ENCODE assay signal across 9 cellular contexts in the genomic region with DNA sequence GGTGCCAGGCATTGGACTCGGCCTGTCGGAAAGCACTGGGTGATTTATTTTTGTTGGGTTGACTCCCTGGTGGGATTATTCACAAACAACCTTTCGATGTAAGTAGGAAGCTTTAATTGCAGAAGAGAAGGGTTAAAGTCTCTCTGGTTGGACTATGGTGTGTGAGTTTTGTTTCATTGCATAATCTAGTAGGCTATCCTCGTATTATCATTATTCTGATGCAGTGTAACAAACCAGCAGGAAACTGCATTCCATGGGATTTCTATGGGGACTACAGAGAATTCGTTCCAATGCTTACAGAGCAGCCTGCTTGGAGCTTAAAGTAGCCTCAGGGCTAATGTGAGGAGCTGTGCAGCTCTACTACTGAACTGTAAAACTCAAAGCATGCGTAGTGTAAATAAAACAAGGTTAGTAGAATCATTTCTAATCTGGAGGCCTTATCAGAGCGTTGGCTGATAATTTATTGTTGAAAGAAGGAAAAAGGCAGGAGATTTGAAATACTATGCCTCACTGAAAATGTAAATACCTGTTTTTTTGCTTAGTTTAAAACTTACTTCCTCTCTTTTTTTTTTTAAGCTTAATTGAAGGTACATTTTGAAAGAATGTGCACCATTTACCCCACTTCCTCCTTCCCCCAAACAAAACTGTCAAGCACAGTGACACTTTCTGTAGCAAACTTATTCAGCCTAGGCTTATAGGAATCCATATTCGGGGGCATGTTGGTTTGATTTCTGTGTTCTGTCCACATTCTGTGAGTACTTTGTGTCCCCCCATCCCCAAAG.
A peak's percentile ranks its signal among the peaks of the same experiment; 100 is the strongest.
DNase-seq lines count a peak whose midpoint lies in the region; TF ChIP-seq lines count a peak whose summit lies in the region.
"Had no signal": no experiment of that assay in that cellular context is flagged by ENCODE, and none has a peak within 500 bp of the region (broad histone marks: within the 10 kb centered on the region; RNA-seq: fewer than 3 reads in every experiment).

No MANE protein-coding gene starts in this region.

- POLR2A ChIA-PET in HEK293 (lab: Yijun Ruan, JAX) (no interaction called here), OCI-LY7 (lab: Charles Lee) (no interaction called here)

- peak overlapping the region; percentile 82 for H2AFZ ChIP-seq in OCI-LY7 (ENCODE audit: low read length)

- TF ChIP-seq CTCF in HEK293 (tag by site-specific recombination; IDR thresholded peaks at IDR 0.05) (no peak), OCI-LY7 (conservative IDR thresholded peaks at IDR 0.05; ENCODE audit: low read length) (no peak)

- DNase-seq in OCI-LY7 (ENCODE audit: low spot score), result peak; percentile 23
- peak; percentile 5 for DNase-seq in fibroblast of gingiva (ENCODE audit: low read depth)
- peak; percentile 46 for DNase-seq in renal cortical epithelial cell (ENCODE audit: low read depth)
- no peak for DNase-seq in T-helper 9 cell
- no peak for DNase-seq in epidermal melanocyte (ENCODE audit: insufficient read length, low spot score)
- no peak for DNase-seq in activated CD4-positive, alpha-beta T cell treated with anti-CD3 and anti-CD28 coated beads, Interleukin-2, amount 50 U/mL, for 48 hours
- DNase-seq: glutamatergic neuron, NCI-H1092 treated with DMSO at 0.1 percent for 48 hours had no signal

- no peak overlapping the region for H3K4me3 ChIP-seq in HEK293 (ENCODE audit: low read depth, low read length)
- no peak overlapping the region for H3K4me3 ChIP-seq in OCI-LY7 (ENCODE audit: low read depth, low read length, poor library complexity, severe bottlenecking)

- H4K20me1 ChIP-seq in OCI-LY7 (ENCODE audit: insufficient read depth, low read length), result no peaks in the 10 kb centered on the region

- H3K9me3 ChIP-seq in HEK293 (ENCODE audit: control insufficient read depth, insufficient read depth, low read depth, low read length) (no peaks in the 10 kb centered on the region), OCI-LY7 (ENCODE audit: low read length) (no peaks in the 10 kb centered on the region)

- H3K27ac ChIP-seq in HEK293 (ENCODE audit: extremely low read depth, low read depth, low read length), result no peak overlapping the region; the same call in 1 of the 2 replicates
- H3K27ac ChIP-seq in OCI-LY7 (ENCODE audit: low read depth, low read length, poor library complexity, severe bottlenecking), result no peak overlapping the region

- CTCF ChIA-PET in HEK293 (lab: Yijun Ruan, JAX) (interaction anchor here (0.7 kb wide), 1 partner anchor 263 kb away, joined by 3 read pairs; no protein-coding TSS in a partner anchor), OCI-LY7 (lab: Charles Lee; ENCODE audit: unreplicated experiment) (no interaction called here)

- H3K36me3 ChIP-seq in HEK293 (ENCODE audit: control insufficient read depth in 2 of 2, insufficient read depth in 1 of 2, low read length in 2 of 2) (no peaks in the 10 kb centered on the region), OCI-LY7 (ENCODE audit: insufficient read depth, low read length) (no peaks in the 10 kb centered on the region; the same call in 1 of the 2 replicates)

- H3K9me2 ChIP-seq in OCI-LY7 (ENCODE audit: insufficient read depth, low read length), result no peaks in the 10 kb centered on the region

- peak overlapping the region; percentile 46; the same call in 1 of the 2 replicates for H3K4me2 ChIP-seq in OCI-LY7 (ENCODE audit: low read length)

- H3K4me1 ChIP-seq in HEK293 (ENCODE audit: control insufficient read depth, insufficient read depth, low read length) (no peaks in the 10 kb centered on the region), OCI-LY7 (ENCODE audit: insufficient read depth, low read length, poor library complexity, severe bottlenecking) (peaks cover 33% of the 10 kb centered on the region)

- no TSS peak for BruUV-seq in OCI-LY7 (replicated peaks; lab: Mats Ljungman, UMichigan)

- intact Hi-C loops in OCI-LY7 (cut with micrococcal nuclease; ENCODE audit: unreplicated experiment), result loop anchor here (10.0 kb wide), 1 partner anchor 181 kb away; no protein-coding TSS in a partner anchor

- H3K79me2 ChIP-seq in OCI-LY7 (ENCODE audit: insufficient read depth, low read depth, low read length), result no peaks in the 10 kb centered on the region

TF ChIP-seq in HEK293, 187 proteins besides CTCF, POLR2A, EP300 and RAD21:
- TF ChIP-seq ZBTB17 (tag by site-specific recombination; IDR thresholded peaks at IDR 0.05) (0 out of 2 replicates have a peak, but pooled peaks have one; percentile 21), TRIM28 (IDR thresholded peaks at IDR 0.05; ENCODE audit: borderline replicate concordance, low read length) (0 out of 2 replicates have a peak, but pooled peaks have one; percentile 75), ZNF571 (tag by site-specific recombination; IDR thresholded peaks at IDR 0.05) (no peak), KLF7 (tag by site-specific recombination; IDR thresholded peaks at IDR 0.05; ENCODE audit: borderline replicate concordance) (no peak), ZNF548 (tag by site-specific recombination; IDR thresholded peaks at IDR 0.05) (no peak), ZNF560 (tag by site-specific recombination; IDR thresholded peaks at IDR 0.05; ENCODE audit: borderline replicate concordance) (no peak), ZBTB20 (tag by site-specific recombination; IDR thresholded peaks at IDR 0.05) (peak; percentile 55; the same call in 1 of the 2 replicates), ZIC2 (tag by site-specific recombination; IDR thresholded peaks at IDR 0.05) (0 out of 2 replicates have a peak, but pooled peaks have one; percentile 29), ZNF248 (tag by site-specific recombination; IDR thresholded peaks at IDR 0.05) (no peak), IKZF3 (tag by site-specific recombination; IDR thresholded peaks at IDR 0.05) (no peak), ZNF174 (tag by site-specific recombination; IDR thresholded peaks at IDR 0.05) (no peak), ZNF239 (tag by site-specific recombination; IDR thresholded peaks at IDR 0.05) (peak; percentile 83), OSR2 (tag by site-specific recombination; IDR thresholded peaks at IDR 0.05) (peak; percentile 22; the same call in 1 of the 2 replicates), PRDM6 (tag by site-specific recombination; IDR thresholded peaks at IDR 0.05) (peak; percentile 78), SP3 (tag by site-specific recombination; IDR thresholded peaks at IDR 0.05) (no peak), ZNF701 (tag by site-specific recombination; IDR thresholded peaks at IDR 0.05) (no peak)
- TF ChIP-seq, protein P1, sequence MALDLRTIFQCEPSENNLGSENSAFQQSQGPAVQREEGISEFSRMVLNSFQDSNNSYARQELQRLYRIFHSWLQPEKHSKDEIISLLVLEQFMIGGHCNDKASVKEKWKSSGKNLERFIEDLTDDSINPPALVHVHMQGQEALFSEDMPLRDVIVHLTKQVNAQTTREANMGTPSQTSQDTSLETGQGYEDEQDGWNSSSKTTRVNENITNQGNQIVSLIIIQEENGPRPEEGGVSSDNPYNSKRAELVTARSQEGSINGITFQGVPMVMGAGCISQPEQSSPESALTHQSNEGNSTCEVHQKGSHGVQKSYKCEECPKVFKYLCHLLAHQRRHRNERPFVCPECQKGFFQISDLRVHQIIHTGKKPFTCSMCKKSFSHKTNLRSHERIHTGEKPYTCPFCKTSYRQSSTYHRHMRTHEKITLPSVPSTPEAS (tag by site-specific recombination; IDR thresholded peaks at IDR 0.05), result no peak
- TF ChIP-seq, protein P2, sequence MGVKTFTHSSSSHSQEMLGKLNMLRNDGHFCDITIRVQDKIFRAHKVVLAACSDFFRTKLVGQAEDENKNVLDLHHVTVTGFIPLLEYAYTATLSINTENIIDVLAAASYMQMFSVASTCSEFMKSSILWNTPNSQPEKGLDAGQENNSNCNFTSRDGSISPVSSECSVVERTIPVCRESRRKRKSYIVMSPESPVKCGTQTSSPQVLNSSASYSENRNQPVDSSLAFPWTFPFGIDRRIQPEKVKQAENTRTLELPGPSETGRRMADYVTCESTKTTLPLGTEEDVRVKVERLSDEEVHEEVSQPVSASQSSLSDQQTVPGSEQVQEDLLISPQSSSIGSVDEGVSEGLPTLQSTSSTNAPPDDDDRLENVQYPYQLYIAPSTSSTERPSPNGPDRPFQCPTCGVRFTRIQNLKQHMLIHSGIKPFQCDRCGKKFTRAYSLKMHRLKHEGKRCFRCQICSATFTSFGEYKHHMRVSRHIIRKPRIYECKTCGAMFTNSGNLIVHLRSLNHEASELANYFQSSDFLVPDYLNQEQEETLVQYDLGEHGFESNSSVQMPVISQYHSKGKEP (tag by site-specific recombination; IDR thresholded peaks at IDR 0.05), result peak; percentile 56; the same call in 1 of the 2 replicates
- TF ChIP-seq, protein P3, sequence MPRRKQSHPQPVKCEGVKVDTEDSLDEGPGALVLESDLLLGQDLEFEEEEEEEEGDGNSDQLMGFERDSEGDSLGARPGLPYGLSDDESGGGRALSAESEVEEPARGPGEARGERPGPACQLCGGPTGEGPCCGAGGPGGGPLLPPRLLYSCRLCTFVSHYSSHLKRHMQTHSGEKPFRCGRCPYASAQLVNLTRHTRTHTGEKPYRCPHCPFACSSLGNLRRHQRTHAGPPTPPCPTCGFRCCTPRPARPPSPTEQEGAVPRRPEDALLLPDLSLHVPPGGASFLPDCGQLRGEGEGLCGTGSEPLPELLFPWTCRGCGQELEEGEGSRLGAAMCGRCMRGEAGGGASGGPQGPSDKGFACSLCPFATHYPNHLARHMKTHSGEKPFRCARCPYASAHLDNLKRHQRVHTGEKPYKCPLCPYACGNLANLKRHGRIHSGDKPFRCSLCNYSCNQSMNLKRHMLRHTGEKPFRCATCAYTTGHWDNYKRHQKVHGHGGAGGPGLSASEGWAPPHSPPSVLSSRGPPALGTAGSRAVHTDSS (tag by site-specific recombination; IDR thresholded peaks at IDR 0.05), result no peak

Comparison
In these comparisons a context has a peak if more than half of its experiments do, and no peak if none do; other contexts are left out.
1. DNase-seq: peak in OCI-LY7 (single experiment), fibroblast of gingiva (single experiment) and renal cortical epithelial cell (single experiment); none in T-helper 9 cell (single experiment), epidermal melanocyte (single experiment) and activated CD4-positive, alpha-beta T cell treated with anti-CD3 and anti-CD28 coated beads, Interleukin-2, amount 50 U/mL, for 48 hours (0 of 2).